In genomic region chr7:85554294-85554877, GRCh38 we compare ENCODE assay signal across 8 cellular contexts.
A peak's percentile ranks its signal among the peaks of the same experiment; 100 is the strongest.
DNase-seq lines count a peak whose midpoint lies in the region; ATAC-seq and TF ChIP-seq lines count a peak whose summit lies in the region.

No MANE protein-coding gene starts in this region.

- POLR2A ChIA-PET in A673 (lab: Charles Lee; ENCODE audit: low non-redundant PET) = no interaction called here
- POLR2A ChIA-PET in SK-N-SH (lab: Yijun Ruan, JAX) = no interaction called here

- H3K9me2 ChIP-seq in SK-N-SH = no peaks in the 10 kb centered on the region

- H3K27ac ChIP-seq in A673 (ENCODE audit: low read depth, low read length, poor library complexity, severe bottlenecking) (no peak overlapping the region), SK-N-SH (ENCODE audit: low read depth in 2 of 2, low read length in 1 of 2) (no peak overlapping the region)

- H3K4me2 ChIP-seq in SK-N-SH = no peak overlapping the region

- 0% methylated on average over 1 of the region's 1 CpG for WGBS in SK-N-SH (ENCODE audit: low lambda C conversion rate)

- H2AFZ ChIP-seq in SK-N-SH (ENCODE audit: low read depth) = no peak overlapping the region

- H4K20me1 ChIP-seq in SK-N-SH (ENCODE audit: insufficient read depth) = no peaks in the 10 kb centered on the region

- H3K4me3 ChIP-seq in A673 (ENCODE audit: low read depth, low read length, poor library complexity, severe bottlenecking) = no peak overlapping the region
- no peak overlapping the region for H3K4me3 ChIP-seq in GM12864 (ENCODE audit: low read depth, low read length)
- no peak overlapping the region for H3K4me3 ChIP-seq in SK-N-SH (ENCODE audit: low read depth in 2 of 2, low read length in 1 of 2)
- no peak overlapping the region for H3K4me3 ChIP-seq in fibroblast of the aortic adventitia (ENCODE audit: low read depth, low read length)

- H3K79me2 ChIP-seq in SK-N-SH (ENCODE audit: insufficient read depth) = no peaks in the 10 kb centered on the region

- H3F3A ChIP-seq in SK-N-SH (replicated peaks; ENCODE audit: insufficient read depth) = no peaks in the 10 kb centered on the region

- TF ChIP-seq CTCF in A673 (conservative IDR thresholded peaks at IDR 0.05; ENCODE audit: low read depth, low read length) (peak; percentile 80), GM12864 (IDR thresholded peaks at IDR 0.05; ENCODE audit: low read depth, low read length, missing control alignments) (peak; percentile 64), SK-N-SH (IDR thresholded peaks at IDR 0.05) (peak; percentile 95), fibroblast of the aortic adventitia (IDR thresholded peaks at IDR 0.05; ENCODE audit: insufficient read depth, low read length) (peak; percentile 66)

- peak; percentile 93 for TF ChIP-seq RAD21 in SK-N-SH (IDR thresholded peaks at IDR 0.05; ENCODE audit: low read length)

- no peaks in the 10 kb centered on the region for H3K4me1 ChIP-seq in A673 (ENCODE audit: insufficient read depth, low read length, poor library complexity, severe bottlenecking)
- H3K4me1 ChIP-seq in SK-N-SH (ENCODE audit: control insufficient read depth in 1 of 2, insufficient read depth in 2 of 2, low read depth in 1 of 2, low read length in 1 of 2) = no peaks in the 10 kb centered on the region; a peak in 1 of 4 replicates

- H3K36me3 ChIP-seq in A673 (ENCODE audit: insufficient read depth, low read length, poor library complexity, severe bottlenecking) = no peaks in the 10 kb centered on the region
- H3K36me3 ChIP-seq in SK-N-SH (replicated peaks in 1 of 2; ENCODE audit: control insufficient read depth in 1 of 2, insufficient read depth in 2 of 2, low read length in 1 of 2) = no peaks in the 10 kb centered on the region

- intact Hi-C loops in A673 (cut with micrococcal nuclease; ENCODE audit: unreplicated experiment) = loop anchor here (2.0 to 10.0 kb wide), 5 partner anchors 87 to 1620 kb away; partner anchors contain the start of gene SEMA3D

- no TSS peak for BruUV-seq in A673 (replicated peaks; lab: Mats Ljungman, UMichigan)

- DNase-seq in A673 (ENCODE audit: low spot score) = peak; percentile 74
- peak; percentile 18 for DNase-seq in GM12864 (ENCODE audit: low read depth)
- DNase-seq in NAMALWA (ENCODE audit: low spot score) = peak; percentile 78
- peak; percentile 19 for DNase-seq in SK-N-SH
- DNase-seq in fibroblast of the aortic adventitia (ENCODE audit: low read depth) = peak; percentile 86
- DNase-seq in putamen (ENCODE audit: low spot score) = peak; percentile 44
- DNase-seq in activated CD4-positive, alpha-beta T cell treated with anti-CD3 and anti-CD28 coated beads, Interleukin-2, amount 50 U/mL, for 48 hours = no peak

- H3K27me3 ChIP-seq in A673 (replicated peaks; ENCODE audit: insufficient read depth, low read depth, low read length, poor library complexity) = no peaks in the 10 kb centered on the region
- H3K27me3 ChIP-seq in SK-N-SH (ENCODE audit: insufficient read depth) = no peaks in the 10 kb centered on the region

- H3K9me3 ChIP-seq in A673 (ENCODE audit: low read depth, low read length, poor library complexity, severe bottlenecking) (no peaks in the 10 kb centered on the region), SK-N-SH (no peaks in the 10 kb centered on the region)

- CTCF ChIA-PET in A673 (lab: Charles Lee) = interaction anchor here (1.2 kb wide), 1 partner anchor 275 kb away, joined by 3 read pairs; no protein-coding TSS in a partner anchor
- CTCF ChIA-PET in SK-N-SH (lab: Yijun Ruan, JAX) = interaction anchor here (0.6 to 10.0 kb wide), 54 partner anchors 8 to 1618 kb away, joined by 3 to 156 read pairs (median 4); partner anchors contain the start of gene SEMA3D

- ATAC-seq in HG02571 (IDR thresholded peaks at IDR 0.05; ENCODE audit: unreplicated experiment) = peak; percentile 76

- TF ChIP-seq EP300 in SK-N-SH (IDR thresholded peaks at IDR 0.05; ENCODE audit: borderline replicate concordance in 1 of 2, low read depth in 1 of 2, low read length in 1 of 2) = peak in 1 of 2 experiments; percentile 32; a peak in 1 of 4 replicates

- H3K9ac ChIP-seq in SK-N-SH = no peak overlapping the region

TF ChIP-seq in SK-N-SH, 30 proteins besides CTCF, POLR2A, EP300 and RAD21 (continues in another document):
- TF ChIP-seq GABPA (IDR thresholded peaks at IDR 0.05; ENCODE audit: low read depth) = no peak
- TF ChIP-seq FOSL2 (IDR thresholded peaks at IDR 0.05; ENCODE audit: borderline replicate concordance, low read depth) = no peak; the same call in 1 of the 2 replicates
- TF ChIP-seq SMC3 (IDR thresholded peaks at IDR 0.05; ENCODE audit: low read depth, low read length) = peak; percentile 91
- 0 out of 2 replicates have a peak, but pooled peaks have one; percentile 3 for TF ChIP-seq PBX3 (IDR thresholded peaks at IDR 0.05)
- TF ChIP-seq REST (IDR thresholded peaks at IDR 0.05; ENCODE audit: low read depth, low read length) = no peak
- TF ChIP-seq NRF1 (IDR thresholded peaks at IDR 0.05; ENCODE audit: low read depth, low read length) = 0 out of 2 replicates have a peak, but pooled peaks have one; percentile 4
- no peak for TF ChIP-seq POLR2AphosphoS5 (IDR thresholded peaks at IDR 0.05; ENCODE audit: low read depth, low read length)
- TF ChIP-seq USF2 (IDR thresholded peaks at IDR 0.05; ENCODE audit: borderline replicate concordance, low read depth, low read length) = no peak
- no peak for TF ChIP-seq RCOR1 (IDR thresholded peaks at IDR 0.05; ENCODE audit: low read length)
- TF ChIP-seq, protein P1, sequence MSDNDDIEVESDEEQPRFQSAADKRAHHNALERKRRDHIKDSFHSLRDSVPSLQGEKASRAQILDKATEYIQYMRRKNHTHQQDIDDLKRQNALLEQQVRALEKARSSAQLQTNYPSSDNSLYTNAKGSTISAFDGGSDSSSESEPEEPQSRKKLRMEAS (IDR thresholded peaks at IDR 0.05; ENCODE audit: low read depth) = no peak
- TF ChIP-seq MXI1 (IDR thresholded peaks at IDR 0.05; ENCODE audit: low read depth, low read length) = peak; percentile 37; the same call in 1 of the 2 replicates
- no peak for TF ChIP-seq YY1 (IDR thresholded peaks at IDR 0.05; ENCODE audit: low read depth)
- no peak for TF ChIP-seq MEF2A (IDR thresholded peaks at IDR 0.05; ENCODE audit: borderline replicate concordance, low read depth)
- TF ChIP-seq CHD2 (IDR thresholded peaks at IDR 0.05; ENCODE audit: low read length, partially characterized antibody) = no peak
- no peak for TF ChIP-seq EZH2phosphoT487 (IDR thresholded peaks at IDR 0.05; ENCODE audit: borderline replicate concordance, low read depth)
- no peak for TF ChIP-seq FOXM1 (IDR thresholded peaks at IDR 0.05; ENCODE audit: low read depth)
- no peak for TF ChIP-seq GATA2 (CRISPR knock-in tag; IDR thresholded peaks at IDR 0.05)
- TF ChIP-seq TAF1 (IDR thresholded peaks at IDR 0.05; ENCODE audit: borderline replicate concordance, low read depth, low read length) = no peak
- TF ChIP-seq FOXJ3 (CRISPR knock-in tag; IDR thresholded peaks at IDR 0.05) = no peak
- no peak for TF ChIP-seq TCF12 (IDR thresholded peaks at IDR 0.05)
- no peak for TF ChIP-seq RXRA (IDR thresholded peaks at IDR 0.05; ENCODE audit: borderline replicate concordance, low read depth)
- TF ChIP-seq SIN3A (IDR thresholded peaks at IDR 0.05; ENCODE audit: borderline replicate concordance, low read depth, low read length) = no peak

Comparison
In these comparisons a context has a peak if more than half of its experiments do, and no peak if none do; other contexts are left out.
1. DNase-seq: peak in A673 (single experiment), GM12864 (single experiment), NAMALWA (single experiment), SK-N-SH (single experiment), fibroblast of the aortic adventitia (single experiment) and putamen (single experiment); none in activated CD4-positive, alpha-beta T cell treated with anti-CD3 and anti-CD28 coated beads, Interleukin-2, amount 50 U/mL, for 48 hours (0 of 2).
2. Peak in every context shown above with its lines, with median percentiles within 50 percentile points of each other: CTCF ChIP-seq.